Comparison of ENCODE assay signal across 24 cellular contexts in the genomic region with DNA sequence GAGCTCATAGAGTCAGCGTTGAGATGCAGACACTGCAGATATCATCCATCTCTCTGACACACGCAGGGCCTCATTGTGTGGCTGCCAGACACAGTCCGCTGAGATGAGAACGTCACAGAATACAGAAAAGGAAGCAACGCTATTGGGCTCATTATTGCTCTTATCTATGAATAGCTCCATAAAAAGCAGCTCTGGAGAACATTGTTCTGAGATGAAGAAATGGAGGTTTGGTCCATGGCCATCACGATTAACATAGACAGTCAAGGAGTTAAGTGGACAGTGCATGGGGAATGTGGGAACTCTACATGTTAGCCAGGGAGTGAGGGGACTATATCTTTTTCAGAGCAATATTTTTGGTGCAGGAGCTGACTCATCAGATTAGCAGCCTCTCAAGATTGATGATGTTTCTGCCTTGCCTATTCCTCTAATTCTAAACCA.
A peak's percentile ranks its signal among the peaks of the same experiment; 100 is the strongest.
DNase-seq lines count a peak whose midpoint lies in the region; ATAC-seq and TF ChIP-seq lines count a peak whose summit lies in the region.
"Had no signal": no experiment of that assay in that cellular context is flagged by ENCODE, and none has a peak within 500 bp of the region (broad histone marks: within the 10 kb centered on the region; RNA-seq: fewer than 3 reads in every experiment).

No MANE protein-coding gene starts in this region.

- H3K4me1 Mint-ChIP-seq in brain: peaks cover 48% of the 10 kb centered on the region
- H3K4me1 Mint-ChIP-seq: activated CD4-positive, alpha-beta memory T cell treated with anti-CD3 and anti-CD28 coated beads, Interleukin-2, amount 10 ng/mL, durations not matched to agents 7 days and 5 days; CD4-positive, alpha-beta memory T cell; stimulated activated naive B cell treated with anti-CD40 and anti-IgM and Interleukin-4, amounts not matched to agents 10 μg/mL and 1 μg/mL and 100 μg/mL, for 72 hours had no signal

- H2BK20ac ChIP-seq in IMR-90 (ENCODE audit: low read depth, low read length): no peak overlapping the region

- H3K9me3 ChIP-seq in IMR-90 (ENCODE audit: control insufficient read depth, insufficient read depth, low read length): no peaks in the 10 kb centered on the region
- H3K9me3 ChIP-seq: MG63, pancreas, thyroid gland had no signal

- no peak overlapping the region for H3K14ac ChIP-seq in IMR-90 (replicated peaks; ENCODE audit: low read depth, low read length)

- POLR2A ChIA-PET in IMR-90 (lab: Charles Lee; ENCODE audit: unreplicated experiment): no interaction called here

- no peak overlapping the region for H2AK5ac ChIP-seq in IMR-90 (ENCODE audit: low read depth, low read length)

- no peak for TF ChIP-seq RAD21 in IMR-90 (IDR thresholded peaks at IDR 0.05; ENCODE audit: low read length)

- no peak overlapping the region for H4K91ac ChIP-seq in IMR-90 (ENCODE audit: insufficient read depth, low read depth, low read length)

- no peak overlapping the region for H2BK5ac ChIP-seq in IMR-90 (ENCODE audit: low read depth, low read length, poor library complexity, severe bottlenecking)

- H3K27me3 Mint-ChIP-seq in brain: peaks cover under 1% of the 10 kb centered on the region
- H3K27me3 Mint-ChIP-seq: activated CD4-positive, alpha-beta memory T cell treated with anti-CD3 and anti-CD28 coated beads, Interleukin-2, amount 10 ng/mL, durations not matched to agents 7 days and 5 days; CD4-positive, alpha-beta memory T cell; stimulated activated naive B cell treated with anti-CD40 and anti-IgM and Interleukin-4, amounts not matched to agents 10 μg/mL and 1 μg/mL and 100 μg/mL, for 72 hours had no signal

- DNase-seq in IMR-90 (no peak), left ventricle myocardium superior (peak; percentile 53), posterior vena cava (ENCODE audit: low spot score) (peak; percentile 79), NCI-H2227 treated with DMSO at 0.1 percent for 48 hours (lab: John Stamatoyannopoulos, UW) (no peak), occipital lobe (lab: John Stamatoyannopoulos, UW) (no peak), HCEC 1CT (no peak)
- DNase-seq: activated CD4-positive, alpha-beta memory T cell treated with anti-CD3 and anti-CD28 coated beads, Interleukin-2, amount 10 ng/mL, durations not matched to agents 7 days and 5 days; activated naive CD4-positive, alpha-beta T cell; CD4-positive, alpha-beta memory T cell; foreskin melanocyte; GDM1; islet precursor cell; MG63; NCI-H1417 treated with DMSO at 0.1 percent for 48 hours; NCI-H2107; NCI-H524 treated with DMSO at 0.1 percent for 48 hours; pancreas; stimulated activated CD4-positive, alpha-beta T cell treated with anti-CD3 and anti-CD28 coated beads, Interleukin-2, amount 100 ng/mL, for 24 hours; stimulated activated naive B cell treated with anti-CD40 and anti-IgM and Interleukin-4, amounts not matched to agents 10 μg/mL and 1 μg/mL and 100 μg/mL, for 72 hours; T-helper 9 cell; thyroid gland had no signal

- no peak for TF ChIP-seq CTCF in IMR-90 (conservative IDR thresholded peaks at IDR 0.05; ENCODE audit: low read depth, low read length)
- TF ChIP-seq CTCF in brain (conservative IDR thresholded peaks at IDR 0.05): no peak

- no peak overlapping the region for H2BK120ac ChIP-seq in IMR-90 (ENCODE audit: low read depth, low read length)

- dilution Hi-C loops in IMR-90 (cut with HindIII; ENCODE audit: low sequenced_read_pairs, unreplicated experiment): no loop called here

- no peak overlapping the region for H3K18ac ChIP-seq in IMR-90 (ENCODE audit: low read depth, low read length)

- peak overlapping the region; percentile 39 to 88 (median 81) for H3K27ac Mint-ChIP-seq in brain
- H3K27ac Mint-ChIP-seq: activated CD4-positive, alpha-beta memory T cell treated with anti-CD3 and anti-CD28 coated beads, Interleukin-2, amount 10 ng/mL, durations not matched to agents 7 days and 5 days; CD4-positive, alpha-beta memory T cell; stimulated activated naive B cell treated with anti-CD40 and anti-IgM and Interleukin-4, amounts not matched to agents 10 μg/mL and 1 μg/mL and 100 μg/mL, for 72 hours had no signal

- H3K23ac ChIP-seq in IMR-90 (ENCODE audit: low read depth, low read length): no peak overlapping the region

- no peaks in the 10 kb centered on the region for H3K27me3 ChIP-seq in IMR-90 (ENCODE audit: control insufficient read depth, insufficient read depth, low read length)
- H3K27me3 ChIP-seq: MG63, pancreas, thyroid gland had no signal

- TF ChIP-seq POLR2A in IMR-90 (IDR thresholded peaks at IDR 0.05; ENCODE audit: low read depth, low read length): no peak

- no peaks in the 10 kb centered on the region for H3K4me1 ChIP-seq in IMR-90 (ENCODE audit: control insufficient read depth, insufficient read depth, low read length)
- H3K4me1 ChIP-seq: pancreas, thyroid gland had no signal

- no TSS peak for BruUV-seq in IMR-90 (replicated peaks; lab: Mats Ljungman, UMichigan)

- no peak overlapping the region for H3K4me3 ChIP-seq in IMR-90 (ENCODE audit: insufficient read depth, low read depth, low read length)
- H3K4me3 ChIP-seq: MG63, pancreas, skin epidermis, thyroid gland had no signal

- H3K9me3 Mint-ChIP-seq in brain: peaks cover 0 to 6% (median 1%) of the 10 kb centered on the region in 5 experiments

- no peak overlapping the region for H3K9ac ChIP-seq in IMR-90 (ENCODE audit: low read depth, low read length)

- H3K4ac ChIP-seq in IMR-90 (ENCODE audit: low read depth, low read length): no peak overlapping the region

- H2AFZ ChIP-seq in IMR-90 (replicated peaks; ENCODE audit: low read length, poor library complexity): no peak overlapping the region

- H3K27ac ChIP-seq in IMR-90 (ENCODE audit: insufficient read depth, low read length): no peak overlapping the region
- H3K27ac ChIP-seq: pancreas, skin epidermis, thyroid gland had no signal

- H3K9me1 ChIP-seq in IMR-90 (ENCODE audit: insufficient read depth, low read length): no peaks in the 10 kb centered on the region

- CTCF ChIA-PET in IMR-90 (lab: Yijun Ruan, JAX): no interaction called here

- 68% methylated on average over 3 of the region's 6 CpGs; no CpG with 5 or more reads in 1 of the 2 experiments for WGBS in IMR-90 (ENCODE audit: extremely low coverage in 2 of 2, insufficient read length in 1 of 2), 2 experiments

- in situ Hi-C loops in IMR-90 (cut with MboI; ENCODE audit: low sequenced_read_pairs): no loop called here

- H3K4me2 ChIP-seq in IMR-90 (ENCODE audit: low read depth, low read length): no peak overlapping the region

- intact Hi-C loops in IMR-90 (cut with micrococcal nuclease) (no loop called here), left ventricle myocardium superior (cut with micrococcal nuclease) (no loop called here), posterior vena cava (cut with DNase I) (no loop called here)

- H3K79me1 ChIP-seq in IMR-90 (ENCODE audit: low read depth in 1 of 2, low read length in 2 of 2): no peaks in the 10 kb centered on the region

- H4K8ac ChIP-seq in IMR-90 (ENCODE audit: low read depth in 2 of 2, low read length in 2 of 2): no peak overlapping the region

- no peaks in the 10 kb centered on the region for H4K20me1 ChIP-seq in IMR-90 (ENCODE audit: insufficient read depth, low read length)

- no peak overlapping the region for H2AK9ac ChIP-seq in IMR-90 (replicated peaks; ENCODE audit: low read depth, low read length, poor library complexity)

- H3K56ac ChIP-seq in IMR-90 (ENCODE audit: extremely low read depth, insufficient read depth, low read length): no peak overlapping the region

- no peaks in the 10 kb centered on the region for H3K36me3 ChIP-seq in IMR-90 (ENCODE audit: control insufficient read depth, insufficient read depth, low read length)
- H3K36me3 ChIP-seq: MG63, pancreas, thyroid gland had no signal

- H3K4me3 Mint-ChIP-seq in brain: peak overlapping the region in 2 of 5 experiments; percentile 6 to 51
- H3K4me3 Mint-ChIP-seq: activated CD4-positive, alpha-beta memory T cell treated with anti-CD3 and anti-CD28 coated beads, Interleukin-2, amount 10 ng/mL, durations not matched to agents 7 days and 5 days; CD4-positive, alpha-beta memory T cell; stimulated activated naive B cell treated with anti-CD40 and anti-IgM and Interleukin-4, amounts not matched to agents 10 μg/mL and 1 μg/mL and 100 μg/mL, for 72 hours had no signal

- no peak for ATAC-seq in IMR-90 (ENCODE audit: low read depth)
- peak; percentile 83 for ATAC-seq in left ventricle myocardium superior
- ATAC-seq in GM21717 (IDR thresholded peaks at IDR 0.05; ENCODE audit: unreplicated experiment): no peak
- ATAC-seq: stimulated activated naive B cell treated with anti-CD40 and anti-IgM and Interleukin-4, amounts not matched to agents 10 μg/mL and 1 μg/mL and 100 μg/mL, for 72 hours had no signal

- H3K36me3 Mint-ChIP-seq in brain: no peaks in the 10 kb centered on the region
- H3K36me3 Mint-ChIP-seq: CD4-positive, alpha-beta memory T cell; stimulated activated naive B cell treated with anti-CD40 and anti-IgM and Interleukin-4, amounts not matched to agents 10 μg/mL and 1 μg/mL and 100 μg/mL, for 72 hours had no signal

- H2BK15ac ChIP-seq in IMR-90 (ENCODE audit: low read depth, low read length): no peak overlapping the region

- no peak overlapping the region for H4K5ac ChIP-seq in IMR-90 (ENCODE audit: low read depth, low read length)

TF ChIP-seq in IMR-90, 13 proteins besides CTCF, POLR2A, EP300 and RAD21:
- TF ChIP-seq CHD1 (IDR thresholded peaks at IDR 0.05; ENCODE audit: low read depth, low read length) (no peak), MAFK (IDR thresholded peaks at IDR 0.05; ENCODE audit: low read depth, low read length) (peak; percentile 66), MAZ (IDR thresholded peaks at IDR 0.05; ENCODE audit: borderline replicate concordance, low read depth, low read length) (no peak)

Comparison
In these comparisons a context has a peak if more than half of its experiments do, and no peak if none do; other contexts are left out.
1. DNase-seq: peak in left ventricle myocardium superior (single experiment) and posterior vena cava (single experiment); none in IMR-90 (single experiment), NCI-H2227 treated with DMSO at 0.1 percent for 48 hours (single experiment), occipital lobe (single experiment) and HCEC 1CT (single experiment).